In the genomic region with DNA sequence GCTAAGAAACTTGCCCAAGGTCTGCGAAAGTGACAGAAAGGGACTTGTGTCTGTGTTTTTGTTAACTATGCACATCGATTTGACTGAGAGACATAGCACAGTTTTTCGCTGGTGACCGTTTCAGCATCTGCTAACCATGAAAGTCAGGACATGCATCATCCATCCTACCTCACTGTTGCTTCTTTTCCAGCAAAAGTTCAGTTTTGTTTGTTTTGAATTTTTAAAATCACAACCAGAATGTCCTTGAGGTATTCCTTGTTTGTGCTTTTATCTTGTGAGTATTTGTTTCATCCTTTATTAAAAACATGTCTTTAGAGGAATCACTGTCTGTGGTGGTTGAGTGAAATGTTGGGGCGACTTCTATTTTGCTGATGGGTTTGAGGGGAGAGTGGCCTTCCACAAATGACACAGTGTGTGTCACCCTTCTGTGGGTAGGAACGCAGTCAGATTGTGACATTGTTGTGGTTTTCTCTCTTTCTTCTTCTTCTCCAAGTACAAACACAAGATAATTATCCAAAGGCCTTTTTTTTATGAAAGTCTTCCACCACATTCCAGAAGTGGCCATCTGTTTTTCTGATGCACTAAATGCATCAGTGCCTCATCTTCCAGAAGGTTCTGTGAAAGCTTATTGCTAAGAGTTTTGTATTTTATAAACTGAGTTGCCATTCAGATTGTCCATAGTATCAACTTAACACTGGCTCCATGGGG, we compare ENCODE assay signal across 1 cellular context.
TF ChIP-seq lines count a peak whose summit lies in the region.

No MANE protein-coding gene starts in this region.

TF ChIP-seq in IMR-90, 13 proteins besides CTCF, POLR2A, EP300 and RAD21 (continued from another document):
- TF ChIP-seq RFX5 (IDR thresholded peaks at IDR 0.05; ENCODE audit: low read depth, low read length) (no peak), NFE2L2 (IDR thresholded peaks at IDR 0.05; ENCODE audit: low read depth, low read length) (no peak), SMC3 (IDR thresholded peaks at IDR 0.05; ENCODE audit: low read depth, low read length) (no peak), FOS (IDR thresholded peaks at IDR 0.05; ENCODE audit: low read depth, low read length) (no peak), CHD1 (IDR thresholded peaks at IDR 0.05; ENCODE audit: low read depth, low read length) (no peak), MAFK (IDR thresholded peaks at IDR 0.05; ENCODE audit: low read depth, low read length) (no peak), RCOR1 (IDR thresholded peaks at IDR 0.05; ENCODE audit: insufficient replicate concordance, low read length) (no peak), BHLHE40 (IDR thresholded peaks at IDR 0.05; ENCODE audit: low read depth, low read length) (no peak)
- TF ChIP-seq, protein P1, sequence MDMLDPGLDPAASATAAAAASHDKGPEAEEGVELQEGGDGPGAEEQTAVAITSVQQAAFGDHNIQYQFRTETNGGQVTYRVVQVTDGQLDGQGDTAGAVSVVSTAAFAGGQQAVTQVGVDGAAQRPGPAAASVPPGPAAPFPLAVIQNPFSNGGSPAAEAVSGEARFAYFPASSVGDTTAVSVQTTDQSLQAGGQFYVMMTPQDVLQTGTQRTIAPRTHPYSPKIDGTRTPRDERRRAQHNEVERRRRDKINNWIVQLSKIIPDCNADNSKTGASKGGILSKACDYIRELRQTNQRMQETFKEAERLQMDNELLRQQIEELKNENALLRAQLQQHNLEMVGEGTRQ (IDR thresholded peaks at IDR 0.05; ENCODE audit: low read depth, low read length): no peak
